9 cellular contexts compared by ENCODE assay signal in genomic region chr9:127586537-127586936, GRCh38. TPM values are rescaled to one million over a fixed set of nuclear protein-coding genes. Genes with fewer than 3 reads are reported as not detected.
DNase-seq lines count a peak whose midpoint lies in the region; ATAC-seq, FAIRE-seq and TF ChIP-seq lines count a peak whose summit lies in the region.
"Had no signal": no experiment of that assay in that cellular context is flagged by ENCODE, and none has a peak within 500 bp of the region (broad histone marks: within the 10 kb centered on the region; RNA-seq: fewer than 3 reads in every experiment).

No MANE protein-coding gene starts in this region.

- FAIRE-seq in kidney (lab: Jason Lieb, UNC) = no peak
- FAIRE-seq: A204.1 had no signal

- intact Hi-C loops in kidney (cut with DNase I) = loop anchor here (5.0 kb wide), 1 partner anchor 84 kb away; no protein-coding TSS in a partner anchor

- no peaks in the 10 kb centered on the region for H3K4me1 ChIP-seq in kidney (ENCODE audit: control insufficient read depth in 1 of 2, insufficient read depth in 1 of 2, low read depth in 1 of 2, low read length in 2 of 2)

- ATAC-seq in GM21723 (IDR thresholded peaks at IDR 0.05; ENCODE audit: unreplicated experiment) = no peak

- no peak overlapping the region for H3K9ac ChIP-seq in kidney (ENCODE audit: low read length in 2 of 2)

- H3K27ac ChIP-seq in VCaP (peak overlapping the region; percentile 86; the same call in 1 of the 2 replicates), caudate nucleus (ENCODE audit: low read depth, low read length) (no peak overlapping the region), kidney (ENCODE audit: low read depth in 2 of 2, low read length in 2 of 2) (no peak overlapping the region)

- H3K4me3 ChIP-seq in kidney (ENCODE audit: low read length in 2 of 2) = no peak overlapping the region

- DNase-seq in DMS 273 (lab: John Stamatoyannopoulos, UW; ENCODE audit: unreplicated experiment) = peak; percentile 91
- no peak for DNase-seq in DMS 273 treated with DMSO at 0.1 percent for 48 hours (lab: John Stamatoyannopoulos, UW)
- DNase-seq in NCI-H2107 (lab: John Stamatoyannopoulos, UW) = peak; percentile 42
- peak in 54 of 61 donors; percentile 10 to 79 (median 47) for DNase-seq in caudate nucleus (lab: John Stamatoyannopoulos, UW)
- peak; percentile 87 for DNase-seq in kidney
- DNase-seq in stimulated activated CD4-positive, alpha-beta T cell treated with anti-CD3 and anti-CD28 coated beads, Interleukin-2, amount 100 ng/mL, for 24 hours = peak; percentile 64 to 68

- peak; percentile 95 for TF ChIP-seq CTCF in VCaP (conservative IDR thresholded peaks at IDR 0.05)
- TF ChIP-seq CTCF in kidney (IDR thresholded peaks at IDR 0.05; ENCODE audit: borderline replicate concordance, extremely low read depth, insufficient read depth) = peak; percentile 96

- no peaks in the 10 kb centered on the region for H3K36me3 ChIP-seq in kidney (ENCODE audit: control insufficient read depth in 1 of 2, insufficient read depth in 2 of 2, low read length in 2 of 2)

- H3K9me3 ChIP-seq in kidney (ENCODE audit: control insufficient read depth in 1 of 2, low read length in 2 of 2) = no peaks in the 10 kb centered on the region

RNA-seq across cellular contexts. Expression of gene STXBP1, which starts 25.5 kb away (rescaled TPM):
- 32.8 TPM for total RNA-seq in kidney
- polyA plus RNA-seq in kidney (ENCODE audit: insufficient read depth, low read depth, low replicate concordance) = 14.3 TPM
